Comparison of ENCODE assay signal across 26 cellular contexts in genomic region chrX:41419082-41419481, GRCh38.
"Had no signal": no experiment of that assay in that cellular context is flagged by ENCODE, and none has a peak within 500 bp of the region (broad histone marks: within the 10 kb centered on the region; RNA-seq: fewer than 3 reads in every experiment).

No MANE protein-coding gene starts in this region.

- DNase-seq: activated CD4-positive, alpha-beta T cell treated with anti-CD3 and anti-CD28 coated beads for 36 hours; activated CD4-positive, alpha-beta T cell treated with anti-CD3 and anti-CD28 coated beads, Interleukin-2, amount 10 ng/mL, durations not matched to agents 7 days and 5 days; activated CD4-positive, alpha-beta T cell treated with anti-CD3 and anti-CD28 coated beads, Interleukin-2, amount 50 U/mL, for 48 hours; activated CD8-positive, alpha-beta T cell treated with anti-CD3 and anti-CD28 coated beads, Interleukin-2, amount 10 ng/mL, durations not matched to agents 7 days and 5 days; activated gamma-delta T cell treated with Interleukin-2 at 50 U/mL for 16 hours; activated naive CD4-positive, alpha-beta T cell treated with anti-CD3 and anti-CD28 coated beads for 36 hours; activated T-cell treated with anti-CD3 and anti-CD28 coated beads for 4 hours; activated T-cell treated with anti-CD3 and anti-CD28 coated beads, Interleukin-2, amount 50 U/mL, for 4 hours; adrenal gland; body of pancreas; MM.1S; MV-4-11; NCI-H1092; NCI-H1436 treated with DMSO at 0.1 percent for 48 hours; NCI-H187 treated with DMSO at 0.1 percent for 48 hours; NCI-H2081; NCI-H2171 treated with DMSO at 0.1 percent for 48 hours; NCI-H345; NCI-H524 treated with DMSO at 0.1 percent for 48 hours; NCI-H774; SHP77; SJCRH30 had no signal

- ATAC-seq: activated CD4-positive, alpha-beta T cell treated with anti-CD3 and anti-CD28 coated beads for 36 hours; activated CD4-positive, CD25-positive, alpha-beta regulatory T cell treated with anti-CD3 and anti-CD28 coated beads, Interleukin-2, amount 50 U/mL, for 24 hours; activated CD8-positive, alpha-beta T cell treated with anti-CD3 and anti-CD28 coated beads, Interleukin-2, amount 10 ng/mL, durations not matched to agents 7 days and 5 days; activated naive CD4-positive, alpha-beta T cell treated with anti-CD3 and anti-CD28 coated beads, Interleukin-2, amount 50 U/mL, for 72 hours; activated T-cell treated with anti-CD3 and anti-CD28 coated beads, Interleukin-2, amount 50 U/mL, for 4 hours; body of pancreas; Panc1; WTC11 had no signal
